In the genomic region with DNA sequence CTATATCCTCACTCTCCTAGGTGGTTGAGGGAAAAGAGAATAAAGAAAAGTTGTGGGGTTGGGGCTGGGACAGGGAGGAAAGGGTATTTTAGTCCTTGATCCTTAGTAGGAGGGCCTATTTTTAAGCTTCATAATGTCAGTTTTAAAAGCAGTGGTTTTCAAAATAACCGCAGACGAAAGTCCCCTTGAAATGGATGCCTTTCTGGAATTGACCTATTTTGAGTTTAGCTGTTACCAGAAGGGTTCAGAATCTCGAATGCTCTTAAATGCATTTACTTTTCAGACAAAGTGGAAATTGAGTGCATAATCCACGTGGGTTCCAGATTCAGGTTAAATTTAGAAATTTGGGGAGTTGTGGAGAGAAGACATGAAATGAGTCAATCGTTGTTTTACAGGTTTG, we compare ENCODE assay signal across 23 cellular contexts. TPM values are rescaled to one million over a fixed set of nuclear protein-coding genes. Genes with fewer than 3 reads are reported as not detected.
DNase-seq lines count a peak whose midpoint lies in the region; ATAC-seq and TF ChIP-seq lines count a peak whose summit lies in the region.
"Had no signal": no experiment of that assay in that cellular context is flagged by ENCODE, and none has a peak within 500 bp of the region (broad histone marks: within the 10 kb centered on the region; RNA-seq: fewer than 3 reads in every experiment).

No MANE protein-coding gene starts in this region.

- H3K36me3 ChIP-seq in GM23338 (ENCODE audit: insufficient read depth) (no peaks in the 10 kb centered on the region), iPS-20b (ENCODE audit: insufficient read depth, low read depth, low read length) (no peaks in the 10 kb centered on the region; the same call in 1 of the 2 replicates), gastrocnemius medialis (no peaks in the 10 kb centered on the region)
- H3K36me3 ChIP-seq: ovary, right atrium auricular region, thoracic aorta had no signal

- H3K4me1 Mint-ChIP-seq in GM23338 (peaks cover 72% of the 10 kb centered on the region), WTC11 (peaks cover 82% of the 10 kb centered on the region)
- H3K4me1 Mint-ChIP-seq in stimulated activated effector memory CD8-positive, alpha-beta T cell treated with anti-CD3 and anti-CD28 coated beads, Interleukin-12 subunit alpha, Interleukin-12 subunit beta, amount 100 ng/mL, for 72 hours, result peaks cover 74% of the 10 kb centered on the region

- H3K4me2 ChIP-seq in GM23338, result peak overlapping the region; percentile 37

- no peaks in the 10 kb centered on the region for H3K27me3 ChIP-seq in GM23338 (ENCODE audit: insufficient read depth)
- no peaks in the 10 kb centered on the region for H3K27me3 ChIP-seq in iPS-20b (ENCODE audit: insufficient read depth, low read length)
- H3K27me3 ChIP-seq in gastrocnemius medialis, result no peaks in the 10 kb centered on the region
- H3K27me3 ChIP-seq: ovary, right atrium auricular region had no signal

- H3K27me3 Mint-ChIP-seq in GM23338 (ENCODE audit: insufficient read depth, low read depth, poor library complexity) (peaks cover 7% of the 10 kb centered on the region), WTC11 (ENCODE audit: low read depth) (no peaks in the 10 kb centered on the region)
- H3K27me3 Mint-ChIP-seq: activated naive CD8-positive, alpha-beta T cell treated with anti-CD3 and anti-CD28 coated beads, Interleukin-2, amount 10 ng/mL, durations not matched to agents 7 days and 5 days; stimulated activated memory B cell treated with anti-CD40 and anti-IgM and Interleukin-4, amounts not matched to agents 10 μg/mL and 1 μg/mL and 100 μg/mL, for 72 hours had no signal

- peak overlapping the region; percentile 94 for H3K27ac Mint-ChIP-seq in GM23338
- H3K27ac Mint-ChIP-seq in WTC11, result peak overlapping the region; percentile 100
- H3K27ac Mint-ChIP-seq in stimulated activated effector memory CD8-positive, alpha-beta T cell treated with anti-CD3 and anti-CD28 coated beads, Interleukin-12 subunit alpha, Interleukin-12 subunit beta, amount 100 ng/mL, for 72 hours, result no peak overlapping the region
- H3K27ac Mint-ChIP-seq: HFFc6; stimulated activated memory B cell treated with anti-CD40 and anti-IgM and Interleukin-4, amounts not matched to agents 10 μg/mL and 1 μg/mL and 100 μg/mL, for 72 hours had no signal

- H3K9ac ChIP-seq in iPS-20b (ENCODE audit: low read depth, low read length), result peak overlapping the region; percentile 66; the same call in 1 of the 2 replicates

- in situ Hi-C loops in gastrocnemius medialis (cut with MboI; ENCODE audit: low sequenced_read_pairs in 4 of 4), result no loop called here

- H3K27ac ChIP-seq in GM23338 (ENCODE audit: low read depth), result peak overlapping the region; percentile 85
- H3K27ac ChIP-seq in iPS-20b (ENCODE audit: low read length), result no peak overlapping the region
- H3K27ac ChIP-seq in gastrocnemius medialis, result no peak overlapping the region
- H3K27ac ChIP-seq: epithelial cell of prostate, ovary, right atrium auricular region, VCaP had no signal

- no peak overlapping the region for H2AFZ ChIP-seq in GM23338

- H3F3A ChIP-seq in GM23338 (replicated peaks; ENCODE audit: low read depth), result no peaks in the 10 kb centered on the region; the same call in 1 of the 2 replicates

- TF ChIP-seq CTCF in GM23338 (conservative IDR thresholded peaks at IDR 0.05; ENCODE audit: low read depth in 2 of 2) (no peak), WTC11 (IDR thresholded peaks at IDR 0.05) (no peak), gastrocnemius medialis (IDR thresholded peaks at IDR 0.05 in 4 of 5, conservative IDR thresholded peaks at IDR 0.05 in 1 of 5) (no peak)

- H3K4me3 Mint-ChIP-seq in GM23338 (no peak overlapping the region; the same call in 2 of the 3 replicates), WTC11 (peak overlapping the region; percentile 22; the same call in 1 of the 2 replicates)
- H3K4me3 Mint-ChIP-seq in stimulated activated effector memory CD8-positive, alpha-beta T cell treated with anti-CD3 and anti-CD28 coated beads, Interleukin-12 subunit alpha, Interleukin-12 subunit beta, amount 100 ng/mL, for 72 hours, result peak overlapping the region; percentile 63
- H3K4me3 Mint-ChIP-seq: HFFc6 had no signal

- peaks cover 88% of the 10 kb centered on the region for H3K79me2 ChIP-seq in GM23338 (replicated peaks; ENCODE audit: insufficient read depth)

- H3K9me3 Mint-ChIP-seq in GM23338 (no peaks in the 10 kb centered on the region), WTC11 (no peaks in the 10 kb centered on the region; the same call in 1 of the 2 replicates)
- H3K9me3 Mint-ChIP-seq in stimulated activated effector memory CD8-positive, alpha-beta T cell treated with anti-CD3 and anti-CD28 coated beads, Interleukin-12 subunit alpha, Interleukin-12 subunit beta, amount 100 ng/mL, for 72 hours, result no peaks in the 10 kb centered on the region
- H3K9me3 Mint-ChIP-seq: activated naive CD8-positive, alpha-beta T cell treated with anti-CD3 and anti-CD28 coated beads, Interleukin-2, amount 10 ng/mL, durations not matched to agents 7 days and 5 days; activated T-helper 2 cell treated with anti-CD3 and anti-CD28 coated beads, Interferon-gamma antibody, Interleukin-2, Interleukin-4, amounts not matched to agents 10 μg/mL and 5 μg/mL and 100 μg/mL, durations not matched to agents 14 hours and 24 hours and 36 hours; CD14-positive monocyte; HFFc6; stimulated activated memory B cell treated with anti-CD40 and anti-IgM and Interleukin-4, amounts not matched to agents 10 μg/mL and 1 μg/mL and 100 μg/mL, for 72 hours; T-helper 1 cell treated with Interleukin-12 subunit alpha and Interleukin-12 subunit beta and Interleukin-4 antibody, amounts not matched to agents 30 μg/mL and 1 μg/mL, for 36 hours had no signal

- 0 out of 2 replicates have a peak, but pooled peaks cover 5% of the 10 kb centered on the region for H4K20me1 ChIP-seq in GM23338 (replicated peaks; ENCODE audit: insufficient read depth)

- DNase-seq in GM23338 (ENCODE audit: low spot score) (no peak), WTC11 (ENCODE audit: low spot score) (no peak), gastrocnemius medialis (no peak), NCI-H2081 (lab: John Stamatoyannopoulos, UW) (no peak), retina (no peak)
- DNase-seq in stimulated activated effector memory CD8-positive, alpha-beta T cell treated with anti-CD3 and anti-CD28 coated beads, Interleukin-12 subunit alpha, Interleukin-12 subunit beta, amount 100 ng/mL, for 72 hours (ENCODE audit: low spot score in 2 of 2), result no peak
- DNase-seq: activated naive CD8-positive, alpha-beta T cell treated with anti-CD3 and anti-CD28 coated beads, Interleukin-2, amount 10 ng/mL, durations not matched to agents 7 days and 5 days; EL; HFFc6; NCI-H146; NCI-H2171 treated with DMSO at 0.1 percent for 48 hours; NCI-H524; ovary had no signal

- no peak for ATAC-seq in GM23338
- no peak for ATAC-seq in WTC11
- ATAC-seq in stimulated activated effector memory CD8-positive, alpha-beta T cell treated with anti-CD3 and anti-CD28 coated beads, Interleukin-12 subunit alpha, Interleukin-12 subunit beta, amount 100 ng/mL, for 72 hours, result no peak
- ATAC-seq in GM21367 (IDR thresholded peaks at IDR 0.05; ENCODE audit: unreplicated experiment), result no peak
- no peak for ATAC-seq in gastrocnemius medialis
- ATAC-seq: stimulated activated memory B cell treated with anti-CD40 and anti-IgM and Interleukin-4, amounts not matched to agents 10 μg/mL and 1 μg/mL and 100 μg/mL, for 72 hours had no signal

- H3K4me3 ChIP-seq in GM23338 (no peak overlapping the region), iPS-20b (ENCODE audit: low read length) (no peak overlapping the region; the same call in 1 of the 2 replicates), gastrocnemius medialis (no peak overlapping the region)
- H3K4me3 ChIP-seq: ovary, right atrium auricular region, thoracic aorta had no signal

- no peaks in the 10 kb centered on the region for H3K9me2 ChIP-seq in GM23338 (ENCODE audit: insufficient read depth)

- no peaks in the 10 kb centered on the region for H3K9me3 ChIP-seq in iPS-20b (ENCODE audit: insufficient read depth, low read depth, low read length)
- H3K9me3 ChIP-seq in gastrocnemius medialis, result no peaks in the 10 kb centered on the region
- H3K9me3 ChIP-seq: ovary, right atrium auricular region, thoracic aorta had no signal

- CTCF ChIA-PET in WTC11 (lab: Charles Lee), result interaction anchor here (0.5 to 6.4 kb wide), 7 partner anchors 10 to 886 kb away, joined by 3 to 50 read pairs (median 6); a partner anchor contains a TSS

- H3K36me3 Mint-ChIP-seq in GM23338 (ENCODE audit: low read depth) (peaks cover 3% of the 10 kb centered on the region; the same call in 1 of the 3 replicates), WTC11 (peaks cover 8% of the 10 kb centered on the region)
- peaks cover 44% of the 10 kb centered on the region for H3K36me3 Mint-ChIP-seq in stimulated activated effector memory CD8-positive, alpha-beta T cell treated with anti-CD3 and anti-CD28 coated beads, Interleukin-12 subunit alpha, Interleukin-12 subunit beta, amount 100 ng/mL, for 72 hours

- intact Hi-C loops in gastrocnemius medialis (cut with DNase I; ENCODE audit: low total_unique reads), result no loop called here

- peaks cover 46% of the 10 kb centered on the region for H3K4me1 ChIP-seq in GM23338 (ENCODE audit: insufficient read depth)
- peaks cover 50% of the 10 kb centered on the region for H3K4me1 ChIP-seq in iPS-20b (ENCODE audit: insufficient read depth, low read length)
- H3K4me1 ChIP-seq in gastrocnemius medialis, result peaks cover 28 to 58% of the 10 kb centered on the region in 2 donors

- POLR2A ChIA-PET in WTC11 (lab: Charles Lee), result interaction anchor here (1.3 kb wide), 1 partner anchor 17 kb away, joined by 4 read pairs; a partner anchor contains a TSS

- no peak for TF ChIP-seq POLR2A in gastrocnemius medialis (IDR thresholded peaks at IDR 0.05)

TF ChIP-seq in GM23338, 12 proteins besides CTCF, POLR2A, EP300 and RAD21:
- TF ChIP-seq CREB1 (CRISPR knock-in tag; IDR thresholded peaks at IDR 0.05; ENCODE audit: low read depth) (no peak), ZNF331 (CRISPR knock-in tag; IDR thresholded peaks at IDR 0.05; ENCODE audit: low read depth) (no peak), EZH2phosphoT487 (IDR thresholded peaks at IDR 0.05; ENCODE audit: unreplicated experiment) (no peak)

TF ChIP-seq in WTC11, 78 proteins besides CTCF, POLR2A, EP300 and RAD21 (continues in another document):
- TF ChIP-seq JUN (CRISPR knock-in tag; IDR thresholded peaks at IDR 0.05) (no peak), RORB (CRISPR knock-in tag; IDR thresholded peaks at IDR 0.05) (no peak)

RNA-seq across cellular contexts. Expression of a gene that starts 16.6 kb away (rescaled TPM):
- total RNA-seq in GM23338 (2014; rRNA removed; shearing (Covaris generic)), result 68.5 and 73.9 TPM in 2 replicates
- polyA plus RNA-seq in GM23338 (2016; fragmentation: Nextera tagmentation; extraction: Ambion mirVana), result 40.2 and 42.0 TPM in 2 replicates
- total RNA-seq in WTC11 (2021) (89.5 to 93.0 TPM (median 90.4 TPM) in 3 replicates), gastrocnemius medialis (100 to 1,000 TPM in 1 of 4 donors, 10 to 100 TPM in 3; 50.4 to 112 (median 69.5) TPM)

RNA-seq across cellular contexts. Expression of a gene that starts 46.8 kb away (rescaled TPM):
- 25.3 and 39.0 TPM in 2 replicates for total RNA-seq in GM23338 (2014; rRNA removed; shearing (Covaris generic))
- 32.7 and 39.1 TPM in 2 replicates for polyA plus RNA-seq in GM23338 (2016; fragmentation: Nextera tagmentation; extraction: Ambion mirVana)
- total RNA-seq in WTC11 (2021), result 17.6 to 22.2 TPM (median 19.2 TPM) in 3 replicates
- total RNA-seq in gastrocnemius medialis, result 1 to 10 TPM in 3 of 4 donors, under 1 TPM in 1; 0.66 to 6.0 (median 3.6) TPM
